ENCODE assay signal across 17 cellular contexts in genomic region chr11:3035333-3035732, GRCh38. TPM values are rescaled to one million over a fixed set of nuclear protein-coding genes. Genes with fewer than 3 reads are reported as not detected.
DNase-seq lines count a peak whose midpoint lies in the region; ATAC-seq and TF ChIP-seq lines count a peak whose summit lies in the region.
"Had no signal": no experiment of that assay in that cellular context is flagged by ENCODE, and none has a peak within 500 bp of the region (broad histone marks: within the 10 kb centered on the region; RNA-seq: fewer than 3 reads in every experiment).

No MANE protein-coding gene starts in this region.

- H3K36me3 ChIP-seq in DOHH2 (ENCODE audit: control insufficient read depth, low read length) = peaks cover 74% of the 10 kb centered on the region
- H3K36me3 ChIP-seq in OCI-LY1 (ENCODE audit: insufficient read depth, low read length) = peaks cover 51% of the 10 kb centered on the region

- no peak overlapping the region for H3K9ac ChIP-seq in OCI-LY1 (ENCODE audit: low read length)

- peak overlapping the region; percentile 61 for H3K4me3 ChIP-seq in DOHH2 (ENCODE audit: low read length)
- H3K4me3 ChIP-seq in OCI-LY1 (ENCODE audit: low read depth, low read length, poor library complexity, severe bottlenecking) = no peak overlapping the region
- H3K4me3 ChIP-seq: SK-N-MC had no signal

- peak overlapping the region; percentile 34 for H3K4me3 Mint-ChIP-seq in endothelial cell (ENCODE audit: unreplicated experiment)

- no peak for TF ChIP-seq CTCF in DOHH2 (IDR thresholded peaks at IDR 0.05; ENCODE audit: low read depth, low read length, poor library complexity, severe bottlenecking)
- TF ChIP-seq CTCF in OCI-LY1 (IDR thresholded peaks at IDR 0.05; ENCODE audit: low read length) = no peak
- no peak for TF ChIP-seq CTCF in endothelial cell (IDR thresholded peaks at IDR 0.05; ENCODE audit: unreplicated experiment)

- no peak for DNase-seq in endothelial cell (ENCODE audit: low spot score)
- DNase-seq in renal cortical epithelial cell (ENCODE audit: low read depth) = peak; percentile 21
- DNase-seq in NK-92 (lab: John Stamatoyannopoulos, UW; ENCODE audit: unreplicated experiment) = no peak
- DNase-seq: NCI-H1048; NCI-H146; NCI-H2029 treated with DMSO at 0.1 percent for 48 hours; NCI-H2171 treated with DMSO at 0.1 percent for 48 hours; NCI-H446 treated with DMSO at 0.1 percent for 48 hours; NCI-H69; NK-92 treated with Interleukin-12 subunit alpha and Interleukin-12 subunit beta, amount 100 ng/mL, for 24 hours; SHP77 had no signal

- H2AFZ ChIP-seq in OCI-LY1 (ENCODE audit: low read length) = no peak overlapping the region

- H3F3A ChIP-seq in DOHH2 (ENCODE audit: control insufficient read depth, insufficient read depth) (peaks cover 47% of the 10 kb centered on the region), OCI-LY1 (ENCODE audit: insufficient read depth, low read length) (no peaks in the 10 kb centered on the region)

- ATAC-seq in GM21447 (IDR thresholded peaks at IDR 0.05; ENCODE audit: unreplicated experiment) = no peak
- no peak for ATAC-seq in HG03175 (IDR thresholded peaks at IDR 0.05; ENCODE audit: unreplicated experiment)

- H3K79me2 ChIP-seq in DOHH2 (ENCODE audit: control insufficient read depth, low read length) (peaks cover 14% of the 10 kb centered on the region), OCI-LY1 (ENCODE audit: insufficient read depth, low read length) (no peaks in the 10 kb centered on the region)

- peaks cover 76% of the 10 kb centered on the region for H3K4me1 ChIP-seq in DOHH2 (ENCODE audit: control insufficient read depth, low read length)
- H3K4me1 ChIP-seq in OCI-LY1 (ENCODE audit: insufficient read depth, low read length, severe bottlenecking) = peaks cover 26% of the 10 kb centered on the region

- H3K27me3 Mint-ChIP-seq in endothelial cell (ENCODE audit: unreplicated experiment) = no peaks in the 10 kb centered on the region

- H3K9me2 ChIP-seq in DOHH2 (replicated peaks; ENCODE audit: control insufficient read depth, low read length) = no peaks in the 10 kb centered on the region
- H3K9me2 ChIP-seq in OCI-LY1 (ENCODE audit: low read depth, low read length) = no peaks in the 10 kb centered on the region

- peaks cover 21% of the 10 kb centered on the region for H3K36me3 Mint-ChIP-seq in endothelial cell (ENCODE audit: low read depth, unreplicated experiment)

- peak overlapping the region; percentile 2 for H3K27ac Mint-ChIP-seq in endothelial cell (ENCODE audit: unreplicated experiment)

- H3K4me1 Mint-ChIP-seq in endothelial cell (ENCODE audit: unreplicated experiment) = peaks cover 20% of the 10 kb centered on the region

- H4K20me1 ChIP-seq in DOHH2 (ENCODE audit: control insufficient read depth, insufficient read depth, low read depth, low read length) (no peaks in the 10 kb centered on the region), OCI-LY1 (ENCODE audit: insufficient read depth, low read length) (no peaks in the 10 kb centered on the region)

- H3K9me3 Mint-ChIP-seq in endothelial cell (ENCODE audit: unreplicated experiment) = no peaks in the 10 kb centered on the region

- H3K4me2 ChIP-seq in DOHH2 (ENCODE audit: low read length) (peak overlapping the region; percentile 80), OCI-LY1 (ENCODE audit: low read length) (no peak overlapping the region)

- H3K27me3 ChIP-seq in DOHH2 (ENCODE audit: control insufficient read depth, low read length) (no peaks in the 10 kb centered on the region), OCI-LY1 (ENCODE audit: insufficient read depth, low read length) (no peaks in the 10 kb centered on the region)

- no peaks in the 10 kb centered on the region for H3K9me3 ChIP-seq in DOHH2 (ENCODE audit: control insufficient read depth, insufficient read depth, low read length)
- no peaks in the 10 kb centered on the region for H3K9me3 ChIP-seq in OCI-LY1 (ENCODE audit: low read length)

- peak overlapping the region; percentile 92 for H3K27ac ChIP-seq in DOHH2 (ENCODE audit: low read depth, low read length)
- peak overlapping the region; percentile 42 for H3K27ac ChIP-seq in OCI-LY1 (ENCODE audit: low read depth, low read length, poor library complexity, severe bottlenecking)
- H3K27ac ChIP-seq: C4-2B, SK-N-MC had no signal

RNA-seq across cellular contexts. Expression of gene CARS1, which starts 21.9 kb away (rescaled TPM):
- total RNA-seq in endothelial cell (ENCODE audit: unreplicated experiment) = 47.6 TPM
- total RNA-seq in renal cortical epithelial cell = 52.4 and 63.7 TPM in 2 replicates

RNA-seq across cellular contexts. Expression of gene NAP1L4, which starts 43.2 kb away (rescaled TPM):
- total RNA-seq in endothelial cell (ENCODE audit: unreplicated experiment) = 148 TPM
- 144 and 273 TPM in 2 replicates for total RNA-seq in renal cortical epithelial cell
